In the genomic region with DNA sequence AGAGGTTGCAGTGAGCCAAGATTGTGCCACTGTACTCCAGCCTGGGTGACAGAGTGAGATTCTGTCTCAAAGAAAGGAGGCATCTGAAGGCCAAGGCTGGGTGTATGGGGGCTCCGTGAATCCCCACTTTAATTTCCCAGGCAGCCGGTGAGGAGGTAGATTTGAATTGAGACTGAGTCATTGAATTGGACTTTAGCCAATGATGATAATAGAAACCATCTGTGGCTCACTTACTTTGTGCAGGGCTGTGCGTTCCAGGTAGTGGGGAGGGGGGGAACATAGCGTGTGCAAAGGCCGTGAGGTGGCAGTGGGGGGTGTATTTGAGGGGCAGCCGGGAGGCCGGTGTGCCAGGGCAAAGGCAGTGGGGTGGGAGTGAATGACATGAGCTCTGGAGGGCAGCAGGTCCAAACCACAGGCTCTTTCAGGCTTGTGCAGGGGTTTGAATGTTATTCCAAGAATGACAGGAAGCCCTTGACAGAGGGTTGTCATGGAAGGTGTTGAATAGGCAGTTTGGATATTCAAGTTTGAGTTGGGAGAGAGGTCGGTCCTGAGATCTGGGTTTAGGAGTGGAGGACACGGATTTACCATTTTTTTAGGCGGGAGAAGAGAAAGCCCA, we compare ENCODE assay signal across 14 cellular contexts. TPM values are rescaled to one million over a fixed set of nuclear protein-coding genes. Genes with fewer than 3 reads are reported as not detected.
DNase-seq lines count a peak whose midpoint lies in the region; ATAC-seq and TF ChIP-seq lines count a peak whose summit lies in the region.
"Had no signal": no experiment of that assay in that cellular context is flagged by ENCODE, and none has a peak within 500 bp of the region (broad histone marks: within the 10 kb centered on the region; RNA-seq: fewer than 3 reads in every experiment).

No MANE protein-coding gene starts in this region.

- H3K56ac ChIP-seq in mesendoderm (ENCODE audit: low read length): no peak overlapping the region

- TF ChIP-seq CTCF in brain microvascular endothelial cell (IDR thresholded peaks at IDR 0.05; ENCODE audit: low read depth, low read length, missing control alignments): no peak

- no peak overlapping the region for H4K5ac ChIP-seq in mesendoderm (ENCODE audit: low read length)

- peaks cover 15% of the 10 kb centered on the region for H3K27me3 ChIP-seq in brain microvascular endothelial cell (replicated peaks)
- no peaks in the 10 kb centered on the region for H3K27me3 ChIP-seq in mesendoderm (ENCODE audit: insufficient read depth, low read length, poor library complexity)
- H3K27me3 ChIP-seq: right lobe of liver had no signal

- ATAC-seq in GM18861 (IDR thresholded peaks at IDR 0.05; ENCODE audit: unreplicated experiment) (no peak), GM19395 (IDR thresholded peaks at IDR 0.05; ENCODE audit: unreplicated experiment) (no peak), GM19328 (IDR thresholded peaks at IDR 0.05; ENCODE audit: unreplicated experiment) (no peak)
- ATAC-seq: right lobe of liver, T-cell had no signal

- H2AK5ac ChIP-seq in mesendoderm (ENCODE audit: low read length): no peak overlapping the region

- H3K4me3 ChIP-seq in brain microvascular endothelial cell (ENCODE audit: low read depth, low read length): no peak overlapping the region
- no peak overlapping the region for H3K4me3 ChIP-seq in mesendoderm (ENCODE audit: low read length)
- H3K4me3 ChIP-seq: lung, right lobe of liver had no signal

- DNase-seq in COR-L47 (lab: John Stamatoyannopoulos, UW) (peak; percentile 15), NCI-H1694 treated with DMSO at 0.1 percent for 48 hours (lab: John Stamatoyannopoulos, UW) (peak; percentile 80), brain microvascular endothelial cell (peak; percentile 10), mesendoderm (peak; percentile 25), substantia nigra (lab: John Stamatoyannopoulos, UW) (no peak)
- DNase-seq: DMS153, NCI-H2227 treated with DMSO at 0.1 percent for 48 hours, right lobe of liver, T-cell had no signal

- no peak overlapping the region for H3K9ac ChIP-seq in mesendoderm (ENCODE audit: low read length)

- H3K4me1 ChIP-seq in mesendoderm (ENCODE audit: control insufficient read depth, low read depth, low read length): peaks cover 11% of the 10 kb centered on the region
- H3K4me1 ChIP-seq: right lobe of liver had no signal

- no peak overlapping the region for H2BK15ac ChIP-seq in mesendoderm (replicated peaks; ENCODE audit: low read depth)

- in situ Hi-C loops in brain microvascular endothelial cell (cut with HindIII; ENCODE audit: low pct_ligation_motif_present, low sequenced_read_pairs): no loop called here

- H3K36me3 ChIP-seq in brain microvascular endothelial cell (replicated peaks): no peaks in the 10 kb centered on the region
- H3K36me3 ChIP-seq in mesendoderm (ENCODE audit: control insufficient read depth, insufficient read depth, low read length): no peaks in the 10 kb centered on the region
- H3K36me3 ChIP-seq: right lobe of liver had no signal

- no peak overlapping the region for H4K8ac ChIP-seq in mesendoderm (ENCODE audit: low read depth, low read length)

- H3K79me1 ChIP-seq in mesendoderm (ENCODE audit: low read length): peaks cover 4% of the 10 kb centered on the region

- H3K27ac ChIP-seq in brain microvascular endothelial cell (no peak overlapping the region), mesendoderm (ENCODE audit: low read depth, low read length) (no peak overlapping the region), substantia nigra (ENCODE audit: low read depth, low read length, poor library complexity, severe bottlenecking) (no peak overlapping the region)
- H3K27ac ChIP-seq: HL-60, right lobe of liver had no signal

- no CpG with 5 or more reads among the region's 10 CpGs for WGBS in mesendoderm (ENCODE audit: extremely low coverage, insufficient coverage, low lambda C conversion rate)

- no peak overlapping the region for H3K23ac ChIP-seq in mesendoderm (ENCODE audit: low read length)

- no peak overlapping the region for H3K4ac ChIP-seq in mesendoderm (ENCODE audit: low read depth, low read length)

- no peak overlapping the region for H2BK5ac ChIP-seq in mesendoderm (ENCODE audit: low read length)

- no peak overlapping the region for H3K18ac ChIP-seq in mesendoderm (ENCODE audit: low read length)

- no peak overlapping the region for H2BK120ac ChIP-seq in mesendoderm (ENCODE audit: low read depth, low read length)

- H3K79me2 ChIP-seq in mesendoderm (ENCODE audit: control insufficient read depth, insufficient read depth, low read length): peaks cover 1% of the 10 kb centered on the region

- no peak overlapping the region for H3K4me2 ChIP-seq in mesendoderm (ENCODE audit: low read length)

RNA-seq across cellular contexts. Expression of gene ARHGAP8, which starts 6.1 kb away (rescaled TPM):
- polyA plus RNA-seq in mesendoderm (2013, experiment 1 of 2): 26.7 TPM
- 27.5 TPM for polyA plus RNA-seq in mesendoderm (2013, experiment 2 of 2)

RNA-seq across cellular contexts. Expression of gene PRR5, which starts 56.5 kb away (rescaled TPM):
- polyA plus RNA-seq in mesendoderm (2013, experiment 1 of 2): 9.1 TPM
- 9.0 TPM for polyA plus RNA-seq in mesendoderm (2013, experiment 2 of 2)

Comparison
In these comparisons a context has a peak if more than half of its experiments do, and no peak if none do; other contexts are left out.
1. DNase-seq: peak in COR-L47 (single experiment), NCI-H1694 treated with DMSO at 0.1 percent for 48 hours (single experiment), brain microvascular endothelial cell (single experiment) and mesendoderm (single experiment); none in substantia nigra (0 of 49).